In the genomic region with DNA sequence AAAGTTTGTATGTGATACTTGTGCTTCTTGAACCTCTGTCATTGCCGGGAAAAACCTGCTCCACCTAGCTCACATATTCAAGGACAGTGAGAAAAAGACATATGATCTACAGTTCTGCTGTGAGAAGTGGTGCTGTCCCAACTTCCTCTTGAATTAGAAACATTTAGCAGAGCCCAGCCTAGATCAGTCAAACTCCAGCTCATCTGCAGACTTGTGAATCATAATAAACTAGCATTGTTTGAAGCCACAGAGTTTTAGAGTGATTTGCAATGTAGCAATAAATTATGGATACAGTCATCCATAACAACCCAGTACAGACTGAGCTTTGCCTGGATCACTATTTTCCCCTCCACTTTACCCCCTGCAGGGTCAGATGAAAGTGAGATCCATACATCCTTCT, we compare ENCODE assay signal across 14 cellular contexts.
A peak's percentile ranks its signal among the peaks of the same experiment; 100 is the strongest.
DNase-seq lines count a peak whose midpoint lies in the region; ATAC-seq lines count a peak whose summit lies in the region.
"Had no signal": no experiment of that assay in that cellular context is flagged by ENCODE, and none has a peak within 500 bp of the region (broad histone marks: within the 10 kb centered on the region; RNA-seq: fewer than 3 reads in every experiment).

No MANE protein-coding gene starts in this region.

- no peak for ATAC-seq in GM19035 (IDR thresholded peaks at IDR 0.05; ENCODE audit: unreplicated experiment)

- peak; percentile 82 for DNase-seq in HCEC 1CT
- peak; percentile 9 for DNase-seq in M059J (ENCODE audit: low read depth)
- DNase-seq in iris pigment epithelial cell (ENCODE audit: low read depth) = peak; percentile 1
- no peak for DNase-seq in NCI-H526 treated with DMSO at 0.1 percent for 48 hours (lab: John Stamatoyannopoulos, UW)
- no peak for DNase-seq in DMS114 treated with DMSO at 0.1 percent for 48 hours (lab: John Stamatoyannopoulos, UW; ENCODE audit: unreplicated experiment)
- DNase-seq: ACHN; AML-193; Caco-2; CD4-positive, alpha-beta T cell; DMS153; DMS79; GF-D8; H9 had no signal

Comparison
In these comparisons a context has a peak if more than half of its experiments do, and no peak if none do; other contexts are left out.
1. DNase-seq: peak in HCEC 1CT (single experiment), M059J (single experiment) and iris pigment epithelial cell (single experiment); none in NCI-H526 treated with DMSO at 0.1 percent for 48 hours (single experiment) and DMS114 treated with DMSO at 0.1 percent for 48 hours (single experiment).